ENCODE assay signal across 12 cellular contexts in the genomic region with DNA sequence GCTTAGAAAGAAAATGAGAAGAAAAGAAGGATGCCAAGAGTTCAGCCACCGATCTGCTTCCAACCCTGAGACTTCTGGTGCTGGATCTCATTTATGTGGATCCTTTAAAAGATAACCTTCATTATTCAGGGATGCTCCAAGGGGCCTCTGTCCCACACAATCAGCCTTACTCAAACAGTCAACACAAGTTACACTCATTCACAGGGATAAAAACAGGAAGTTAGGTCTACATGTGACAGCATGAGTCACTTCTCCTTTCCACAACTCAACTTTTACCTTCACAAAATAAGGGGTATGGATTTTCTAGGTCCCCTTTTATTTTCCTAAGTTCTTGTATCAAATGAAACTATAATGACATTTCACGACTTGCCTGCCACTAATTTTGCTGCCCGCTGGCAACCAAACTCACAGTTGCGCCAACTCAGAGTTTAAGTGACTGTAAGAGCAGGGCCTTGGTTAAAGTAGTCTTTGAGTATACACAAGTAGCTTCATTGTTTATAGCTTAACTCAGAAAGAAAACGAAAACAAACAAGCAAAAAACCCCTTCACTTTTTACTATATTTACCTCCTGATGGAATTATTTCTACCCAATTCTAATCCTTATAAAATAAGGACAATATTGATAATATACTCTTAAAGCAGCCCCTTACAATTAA.
DNase-seq lines count a peak whose midpoint lies in the region; ATAC-seq and TF ChIP-seq lines count a peak whose summit lies in the region.
"Had no signal": no experiment of that assay in that cellular context is flagged by ENCODE, and none has a peak within 500 bp of the region (broad histone marks: within the 10 kb centered on the region; RNA-seq: fewer than 3 reads in every experiment).

No MANE protein-coding gene starts in this region.

- H3K27ac Mint-ChIP-seq in stimulated activated naive CD8-positive, alpha-beta T cell treated with anti-CD3 and anti-CD28 coated beads, Interleukin-15, Interleukin-2, amounts not matched to agents 100 ng/mL and 50 ng/mL, for 24 hours = peak overlapping the region; percentile 49

- no peak overlapping the region for H3K27ac ChIP-seq in left ventricle myocardium inferior (replicated peaks)
- H3K27ac ChIP-seq: C4-2B had no signal

- no peaks in the 10 kb centered on the region for H3K36me3 Mint-ChIP-seq in stimulated activated naive CD8-positive, alpha-beta T cell treated with anti-CD3 and anti-CD28 coated beads, Interleukin-15, Interleukin-2, amounts not matched to agents 100 ng/mL and 50 ng/mL, for 24 hours (ENCODE audit: low read depth)

- no peaks in the 10 kb centered on the region for H3K27me3 Mint-ChIP-seq in stimulated activated naive CD8-positive, alpha-beta T cell treated with anti-CD3 and anti-CD28 coated beads, Interleukin-15, Interleukin-2, amounts not matched to agents 100 ng/mL and 50 ng/mL, for 24 hours

- no peak for TF ChIP-seq CTCF in fibroblast of mammary gland (conservative IDR thresholded peaks at IDR 0.05; ENCODE audit: control insufficient read depth, insufficient read depth, low read depth, low read length)
- TF ChIP-seq CTCF in left ventricle myocardium inferior (IDR thresholded peaks at IDR 0.05; ENCODE audit: borderline replicate concordance) = no peak

- no peaks in the 10 kb centered on the region for H3K9me3 ChIP-seq in left ventricle myocardium inferior (replicated peaks)
- H3K9me3 ChIP-seq: HAP-1 had no signal

- peaks cover 41% of the 10 kb centered on the region for H3K4me1 Mint-ChIP-seq in stimulated activated naive CD8-positive, alpha-beta T cell treated with anti-CD3 and anti-CD28 coated beads, Interleukin-15, Interleukin-2, amounts not matched to agents 100 ng/mL and 50 ng/mL, for 24 hours (ENCODE audit: low read depth)

- H3K9me3 Mint-ChIP-seq in stimulated activated naive CD8-positive, alpha-beta T cell treated with anti-CD3 and anti-CD28 coated beads, Interleukin-15, Interleukin-2, amounts not matched to agents 100 ng/mL and 50 ng/mL, for 24 hours = peaks cover 6% of the 10 kb centered on the region

- H3K27me3 ChIP-seq in left ventricle myocardium inferior (ENCODE audit: low read depth) = no peaks in the 10 kb centered on the region

- intact Hi-C loops in left ventricle myocardium inferior (cut with micrococcal nuclease) = no loop called here

- H3K4me3 Mint-ChIP-seq in stimulated activated naive CD8-positive, alpha-beta T cell treated with anti-CD3 and anti-CD28 coated beads, Interleukin-15, Interleukin-2, amounts not matched to agents 100 ng/mL and 50 ng/mL, for 24 hours = no peak overlapping the region

- no peak overlapping the region for H3K4me3 ChIP-seq in fibroblast of mammary gland (ENCODE audit: control insufficient read depth, low read depth, low read length)
- no peak overlapping the region for H3K4me3 ChIP-seq in left ventricle myocardium inferior
- H3K4me3 ChIP-seq: HAP-1 had no signal

- ATAC-seq in stimulated activated naive CD8-positive, alpha-beta T cell treated with anti-CD3 and anti-CD28 coated beads, Interleukin-15, Interleukin-2, amounts not matched to agents 100 U/mL and 50 U/mL, for 24 hours = no peak
- ATAC-seq in HG03342 (IDR thresholded peaks at IDR 0.05; ENCODE audit: unreplicated experiment) = no peak
- ATAC-seq: Panc1 had no signal

- no peaks in the 10 kb centered on the region for H3K4me1 ChIP-seq in left ventricle myocardium inferior

- DNase-seq in stimulated activated naive CD8-positive, alpha-beta T cell treated with anti-CD3 and anti-CD28 coated beads, Interleukin-15, Interleukin-2, amounts not matched to agents 100 U/mL and 50 U/mL, for 24 hours = no peak
- DNase-seq in RPMI7951 (ENCODE audit: low read depth) (peak; percentile 55), fibroblast of mammary gland (ENCODE audit: low read depth) (peak; percentile 49), NCI-H1930 (lab: John Stamatoyannopoulos, UW) (no peak), activated gamma-delta T cell (lab: John Stamatoyannopoulos, UW) (no peak), left ventricle myocardium inferior (no peak)
- DNase-seq: kidney had no signal

- H3K36me3 ChIP-seq in left ventricle myocardium inferior = no peaks in the 10 kb centered on the region
- H3K36me3 ChIP-seq: HAP-1 had no signal

Comparison
In these comparisons a context has a peak if more than half of its experiments do, and no peak if none do; other contexts are left out.
1. DNase-seq: peak in RPMI7951 (single experiment) and fibroblast of mammary gland (single experiment); none in stimulated activated naive CD8-positive, alpha-beta T cell treated with anti-CD3 and anti-CD28 coated beads, Interleukin-15, Interleukin-2, amounts not matched to agents 100 U/mL and 50 U/mL, for 24 hours (single experiment), NCI-H1930 (0 of 2), activated gamma-delta T cell (single experiment) and left ventricle myocardium inferior (single experiment).